Comparison of ENCODE assay signal across 1 cellular context in the genomic region with DNA sequence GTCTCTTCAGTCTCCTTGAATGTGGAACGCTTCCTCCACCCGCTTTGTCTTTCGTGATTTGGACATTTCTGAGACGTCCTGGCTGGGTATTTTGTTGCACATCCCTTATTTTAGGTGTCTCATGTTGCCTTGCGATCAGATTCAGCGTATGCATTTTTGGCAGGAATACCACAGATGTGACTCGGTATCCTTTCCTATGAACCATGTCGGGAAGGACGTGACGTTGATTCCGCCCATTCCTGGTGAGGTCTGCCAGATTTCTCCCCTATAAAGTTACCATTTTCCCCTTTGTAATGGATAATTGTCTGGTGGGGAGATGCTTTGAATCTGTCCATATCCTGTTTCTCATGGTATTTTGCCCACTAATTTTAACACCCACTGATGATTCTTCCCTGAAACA.
TF ChIP-seq lines count a peak whose summit lies in the region.

No MANE protein-coding gene starts in this region.

TF ChIP-seq in GM12878, 131 proteins besides CTCF, POLR2A, EP300 and RAD21:
- no peak for TF ChIP-seq ZNF217 (IDR thresholded peaks at IDR 0.05)
- no peak for TF ChIP-seq PAX5 (IDR thresholded peaks at IDR 0.05; ENCODE audit: borderline replicate concordance, low read depth, low read length)
- TF ChIP-seq, protein P1, sequence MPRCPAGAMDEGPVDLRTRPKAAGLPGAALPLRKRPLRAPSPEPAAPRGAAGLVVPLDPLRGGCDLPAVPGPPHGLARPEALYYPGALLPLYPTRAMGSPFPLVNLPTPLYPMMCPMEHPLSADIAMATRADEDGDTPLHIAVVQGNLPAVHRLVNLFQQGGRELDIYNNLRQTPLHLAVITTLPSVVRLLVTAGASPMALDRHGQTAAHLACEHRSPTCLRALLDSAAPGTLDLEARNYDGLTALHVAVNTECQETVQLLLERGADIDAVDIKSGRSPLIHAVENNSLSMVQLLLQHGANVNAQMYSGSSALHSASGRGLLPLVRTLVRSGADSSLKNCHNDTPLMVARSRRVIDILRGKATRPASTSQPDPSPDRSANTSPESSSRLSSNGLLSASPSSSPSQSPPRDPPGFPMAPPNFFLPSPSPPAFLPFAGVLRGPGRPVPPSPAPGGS (IDR thresholded peaks at IDR 0.05; ENCODE audit: borderline replicate concordance, insufficient read depth, low read depth, low read length, poor library complexity, severe bottlenecking) = peak; percentile 24
- no peak for TF ChIP-seq RFX5 (IDR thresholded peaks at IDR 0.05; ENCODE audit: low read depth, low read length)
